19 cellular contexts compared by ENCODE assay signal in the genomic region with DNA sequence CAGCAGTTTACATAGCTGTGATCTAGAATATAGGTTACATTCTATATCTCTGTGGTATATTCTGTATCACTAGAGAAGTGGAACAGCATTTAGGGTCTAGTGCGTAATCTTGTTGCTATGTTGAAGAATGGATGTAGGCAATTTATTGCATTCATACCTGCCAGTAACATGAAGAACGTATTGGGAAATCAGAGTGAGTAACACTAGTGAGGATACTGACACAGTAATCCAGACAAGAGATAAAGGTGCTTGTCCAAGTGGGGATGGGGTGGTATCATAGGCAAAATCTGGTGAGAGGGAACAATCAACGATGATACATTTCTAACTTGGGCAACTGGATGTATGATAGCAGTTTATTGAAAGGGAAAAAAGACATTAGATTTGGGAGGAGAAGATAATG. TPM values are rescaled to one million over a fixed set of nuclear protein-coding genes. Genes with fewer than 3 reads are reported as not detected.
DNase-seq lines count a peak whose midpoint lies in the region; ATAC-seq, FAIRE-seq and TF ChIP-seq lines count a peak whose summit lies in the region.
"Had no signal": no experiment of that assay in that cellular context is flagged by ENCODE, and none has a peak within 500 bp of the region (broad histone marks: within the 10 kb centered on the region; RNA-seq: fewer than 3 reads in every experiment).

No MANE protein-coding gene starts in this region.

- H4K20me1 ChIP-seq in K562 (replicated peaks; ENCODE audit: control insufficient read depth, insufficient read depth, low read length): peaks cover 5% of the 10 kb centered on the region
- H4K20me1 ChIP-seq in hepatocyte (ENCODE audit: insufficient read depth, poor library complexity, severe bottlenecking): peaks cover 53% of the 10 kb centered on the region

- no TSS peak for BruUV-seq in K562 (replicated peaks; lab: Mats Ljungman, UMichigan)

- FAIRE-seq in K562 (lab: Jason Lieb, UNC): no peak
- FAIRE-seq: H54, HepG2 had no signal

- peaks cover 83% of the 10 kb centered on the region for H3K4me1 Mint-ChIP-seq in stimulated activated naive CD8-positive, alpha-beta T cell treated with anti-CD3 and anti-CD28 coated beads, Interleukin-15, Interleukin-2, amounts not matched to agents 100 ng/mL and 50 ng/mL, for 24 hours (ENCODE audit: low read depth)

- no peaks in the 10 kb centered on the region for H3K27me3 Mint-ChIP-seq in stimulated activated naive CD8-positive, alpha-beta T cell treated with anti-CD3 and anti-CD28 coated beads, Interleukin-15, Interleukin-2, amounts not matched to agents 100 ng/mL and 50 ng/mL, for 24 hours
- H3K27me3 Mint-ChIP-seq: B cell; CD4-positive, alpha-beta memory T cell had no signal

- H2AFZ ChIP-seq in K562 (ENCODE audit: low read depth, low read length) (no peak overlapping the region), hepatocyte (no peak overlapping the region)

- H3K9me2 ChIP-seq in hepatocyte (replicated peaks; ENCODE audit: insufficient read depth): no peaks in the 10 kb centered on the region

- H3K4me1 ChIP-seq in K562 (replicated peaks in 1 of 2; ENCODE audit: control insufficient read depth in 2 of 2, insufficient read depth in 2 of 2, low read length in 2 of 2): peaks cover 6 to 38% of the 10 kb centered on the region in 2 experiments; a peak in 4 of 5 replicates
- H3K4me1 ChIP-seq in hepatocyte (ENCODE audit: insufficient read depth): peaks cover 6% of the 10 kb centered on the region

- peaks cover 4% of the 10 kb centered on the region for H3K36me3 Mint-ChIP-seq in stimulated activated naive CD8-positive, alpha-beta T cell treated with anti-CD3 and anti-CD28 coated beads, Interleukin-15, Interleukin-2, amounts not matched to agents 100 ng/mL and 50 ng/mL, for 24 hours (ENCODE audit: low read depth)

- no peak for TF ChIP-seq POLR2A in K562 (conservative IDR thresholded peaks at IDR 0.05)

- H3K27ac ChIP-seq in K562 (ENCODE audit: extremely low read depth, low read depth, low read length) (no peak overlapping the region), hepatocyte (no peak overlapping the region)
- H3K27ac ChIP-seq: Peyer's patch had no signal

- TF ChIP-seq CTCF in K562 (IDR thresholded peaks at IDR 0.05 in 2 of 3, conservative IDR thresholded peaks at IDR 0.05 in 1 of 3; ENCODE audit: insufficient read depth in 2 of 3, low read depth in 1 of 3, low read length in 3 of 3): no peak
- no peak for TF ChIP-seq CTCF in omental fat pad (IDR thresholded peaks at IDR 0.05)
- TF ChIP-seq CTCF in hepatocyte (IDR thresholded peaks at IDR 0.05; ENCODE audit: poor library complexity): no peak

- in situ Hi-C loops in K562 (cut with MboI): no loop called here

- H3K4me3 Mint-ChIP-seq in stimulated activated naive CD8-positive, alpha-beta T cell treated with anti-CD3 and anti-CD28 coated beads, Interleukin-15, Interleukin-2, amounts not matched to agents 100 ng/mL and 50 ng/mL, for 24 hours: no peak overlapping the region
- H3K4me3 Mint-ChIP-seq: B cell had no signal

- H3K9me3 Mint-ChIP-seq in stimulated activated naive CD8-positive, alpha-beta T cell treated with anti-CD3 and anti-CD28 coated beads, Interleukin-15, Interleukin-2, amounts not matched to agents 100 ng/mL and 50 ng/mL, for 24 hours: no peaks in the 10 kb centered on the region
- H3K9me3 Mint-ChIP-seq: CD4-positive, alpha-beta memory T cell had no signal

- DNase-seq in stimulated activated naive CD8-positive, alpha-beta T cell treated with anti-CD3 and anti-CD28 coated beads, Interleukin-15, Interleukin-2, amounts not matched to agents 100 U/mL and 50 U/mL, for 24 hours: no peak
- DNase-seq in K562 (ENCODE audit: extremely low read depth in 1 of 4, low spot score in 3 of 4) (no peak), omental fat pad (ENCODE audit: low spot score) (no peak), hepatocyte (ENCODE audit: low spot score) (no peak), NCI-H524 treated with DMSO at 0.1 percent for 48 hours (lab: John Stamatoyannopoulos, UW) (no peak), HT-29 (ENCODE audit: low spot score) (no peak)
- DNase-seq: ACHN; CD4-positive, alpha-beta memory T cell; GF-D8; Karpas-422; NCI-H187 treated with DMSO at 0.1 percent for 48 hours; NCI-H446 treated with DMSO at 0.1 percent for 48 hours; NCI-H82; Peyer's patch; Right ventricle myocardium superior had no signal

- H3K9me3 ChIP-seq in K562 (replicated peaks; ENCODE audit: control insufficient read depth, insufficient read depth, low read depth, low read length): no peaks in the 10 kb centered on the region
- no peaks in the 10 kb centered on the region for H3K9me3 ChIP-seq in hepatocyte (ENCODE audit: low read depth)
- H3K9me3 ChIP-seq: Peyer's patch had no signal

- peaks cover 3% of the 10 kb centered on the region for H3K9me1 ChIP-seq in K562 (ENCODE audit: control insufficient read depth, insufficient read depth, low read length)

- H3K36me3 ChIP-seq in K562 (ENCODE audit: control insufficient read depth, insufficient read depth, low read length): peaks cover 7% of the 10 kb centered on the region; the same call in 1 of the 3 replicates
- H3K36me3 ChIP-seq in hepatocyte (replicated peaks; ENCODE audit: insufficient read depth, low read depth): no peaks in the 10 kb centered on the region
- H3K36me3 ChIP-seq: Peyer's patch had no signal

- ATAC-seq in stimulated activated naive CD8-positive, alpha-beta T cell treated with anti-CD3 and anti-CD28 coated beads, Interleukin-15, Interleukin-2, amounts not matched to agents 100 U/mL and 50 U/mL, for 24 hours: no peak
- ATAC-seq in K562: no peak
- peak; percentile 51 for ATAC-seq in omental fat pad (ENCODE audit: low FRiP score)
- ATAC-seq: HepG2 had no signal

- no peak overlapping the region for H3K4me3 ChIP-seq in K562
- H3K4me3 ChIP-seq in hepatocyte: no peak overlapping the region
- H3K4me3 ChIP-seq: Peyer's patch had no signal

- no peak for TF ChIP-seq EP300 in K562 (IDR thresholded peaks at IDR 0.05; ENCODE audit: low read length)

- H3K4me2 ChIP-seq in K562 (ENCODE audit: insufficient read depth, low read length): no peak overlapping the region
- no peak overlapping the region for H3K4me2 ChIP-seq in hepatocyte

- peak overlapping the region; percentile 49 for H3K27ac Mint-ChIP-seq in stimulated activated naive CD8-positive, alpha-beta T cell treated with anti-CD3 and anti-CD28 coated beads, Interleukin-15, Interleukin-2, amounts not matched to agents 100 ng/mL and 50 ng/mL, for 24 hours
- H3K27ac Mint-ChIP-seq: B cell had no signal

- CTCF ChIA-PET in K562 (lab: Yijun Ruan, JAX; ENCODE audit: low intra/inter-chr PET ratio): no interaction called here

- intact Hi-C loops in K562 (cut with micrococcal nuclease): loop anchor here (2.0 to 5.0 kb wide), 2 partner anchors 162 to 618 kb away; partner anchors contain the start of gene NEK2

- POLR2A ChIA-PET in K562 (lab: Yijun Ruan, JAX): interaction anchor here (0.9 to 2.7 kb wide), 4 partner anchors 8 to 202 kb away, joined by 3 to 11 read pairs (median 7); no protein-coding TSS in a partner anchor

- no peak for TF ChIP-seq RAD21 in K562 (CRISPR knock-in tag; conservative IDR thresholded peaks at IDR 0.05 in 1 of 2, IDR thresholded peaks at IDR 0.05 in 1 of 2)

- H3K27me3 ChIP-seq in K562 (ENCODE audit: control insufficient read depth in 2 of 2, insufficient read depth in 2 of 2, low read length in 2 of 2) (no peaks in the 10 kb centered on the region), hepatocyte (no peaks in the 10 kb centered on the region)
- H3K27me3 ChIP-seq: Peyer's patch had no signal

- H3K9ac ChIP-seq in K562 (ENCODE audit: insufficient read depth in 1 of 2, low read depth in 2 of 2, low read length in 2 of 2): no peak overlapping the region

- 55% methylated on average over 3 of the region's 3 CpGs for WGBS in K562 (ENCODE audit: insufficient coverage, low coverage, missing lambda C conversion rate)
- WGBS in hepatocyte (ENCODE audit: low lambda C conversion rate, missing lambda C conversion rate): 88% methylated on average over 3 of the region's 3 CpGs

- H3K79me2 ChIP-seq in K562 (ENCODE audit: control insufficient read depth, insufficient read depth, low read length) (peaks cover 85% of the 10 kb centered on the region), hepatocyte (peaks cover 82% of the 10 kb centered on the region)

TF ChIP-seq in K562, 482 proteins besides CTCF, POLR2A, EP300 and RAD21:
- TF ChIP-seq, protein P1, sequence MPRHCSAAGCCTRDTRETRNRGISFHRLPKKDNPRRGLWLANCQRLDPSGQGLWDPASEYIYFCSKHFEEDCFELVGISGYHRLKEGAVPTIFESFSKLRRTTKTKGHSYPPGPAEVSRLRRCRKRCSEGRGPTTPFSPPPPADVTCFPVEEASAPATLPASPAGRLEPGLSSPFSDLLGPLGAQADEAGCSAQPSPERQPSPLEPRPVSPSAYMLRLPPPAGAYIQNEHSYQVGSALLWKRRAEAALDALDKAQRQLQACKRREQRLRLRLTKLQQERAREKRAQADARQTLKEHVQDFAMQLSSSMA (CRISPR knock-in tag; IDR thresholded peaks at IDR 0.05): no peak
- peak; percentile 46; the same call in 1 of the 2 replicates for TF ChIP-seq CEBPB (tag; IDR thresholded peaks at IDR 0.05)

RNA-seq across cellular contexts. Expression of gene PPP2R5A, which starts 9.8 kb away (rescaled TPM):
- 22.5 and 38.1 TPM in 2 replicates for total RNA-seq in K562 (2011; cell fraction: chromatin; rRNA removed; ENCODE audit: low replicate concordance)
- 17.6 and 18.8 TPM in 2 replicates for total RNA-seq in K562 (2011; cell fraction: nucleolus; rRNA removed)
- 24.0 and 38.3 TPM in 2 replicates for total RNA-seq in K562 (2011; cell fraction: nucleoplasm; rRNA removed)
- total RNA-seq in K562 (2014; rRNA removed) (57.2 and 59.8 TPM in 2 replicates), K562 (2014; rRNA removed; fragmentation: Illumina TruSeq; extraction: Trizol) (64.3 and 73.5 TPM in 2 replicates), K562 (2015; rRNA removed; fragmentation: Illumina TruSeq; extraction: Trizol) (66.1 and 69.6 TPM in 2 replicates), K562 (2021) (70.9 and 71.1 TPM in 2 replicates), omental fat pad (10 to 100 TPM; 34.8 to 98.6 (median 66.1) TPM), hepatocyte (40.2 and 40.5 TPM in 2 replicates)
- polyA plus RNA-seq in K562 (2011; rRNA removed) (79.3 and 106 TPM in 2 replicates), K562 (2014; fragmentation: Illumina TruSeq; extraction: Trizol) (62.9 and 71.3 TPM in 2 replicates), K562 (2014; fragmentation: Nextera tagmentation; extraction: Ambion mirVana) (10 to 100 TPM; 26.9 to 31.2 TPM), K562 (2014; rRNA removed) (53.8 and 62.2 TPM in 2 replicates), hepatocyte (19.9 and 22.0 TPM in 2 replicates)
- 37.4 and 45.8 TPM in 2 replicates for polyA plus RNA-seq in K562 (2011; cell fraction: cytosol; rRNA removed)
- polyA plus RNA-seq in K562 (2011; cell fraction: nucleus; rRNA removed): 26.6 and 37.4 TPM in 2 replicates
- 45.3 and 51.5 TPM in 2 replicates for polyA plus RNA-seq in K562 (2012)
- polyA minus RNA-seq in K562 (2011; rRNA and poly(A)+ RNA removed): 59.4 and 61.4 TPM in 2 replicates
- 33.0 and 37.2 TPM in 2 replicates for polyA minus RNA-seq in K562 (2011; cell fraction: cytosol; rRNA and poly(A)+ RNA removed)
- 25.4 and 30.1 TPM in 2 replicates for polyA minus RNA-seq in K562 (2011; cell fraction: nucleus; rRNA and poly(A)+ RNA removed)
- 36.1 and 42.1 TPM in 2 replicates for total RNA-seq in HT-29 (2014; rRNA removed; shearing (Covaris generic))
